ENCODE assay signal across 30 cellular contexts in the genomic region with DNA sequence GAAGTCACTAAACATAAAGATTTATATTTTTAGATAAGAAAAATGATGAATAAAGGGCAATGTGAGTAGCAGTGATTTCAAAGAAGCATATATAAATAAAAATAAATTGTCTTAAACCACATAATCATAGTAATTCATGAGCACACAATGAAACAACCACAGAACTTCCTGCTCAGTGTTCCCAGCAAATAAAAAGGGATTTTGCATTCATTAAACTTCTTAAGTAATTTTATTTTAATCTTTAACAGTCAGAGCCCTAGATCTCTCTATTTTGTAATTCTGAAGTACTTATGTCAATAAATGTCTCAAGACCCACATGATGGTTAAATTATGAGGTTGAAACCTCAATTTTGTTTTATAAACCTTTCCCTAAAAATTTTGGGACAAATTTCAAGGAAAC. TPM values are rescaled to one million over a fixed set of nuclear protein-coding genes. Genes with fewer than 3 reads are reported as not detected.
"Had no signal": no experiment of that assay in that cellular context is flagged by ENCODE, and none has a peak within 500 bp of the region (broad histone marks: within the 10 kb centered on the region; RNA-seq: fewer than 3 reads in every experiment).

No MANE protein-coding gene starts in this region.

- H3K27ac ChIP-seq: colonic mucosa, epithelial cell of prostate, esophagus squamous epithelium, gastrocnemius medialis, heart right ventricle, left lung, lower lobe of right lung had no signal

- H3K36me3 ChIP-seq: colonic mucosa, esophagus squamous epithelium, gastrocnemius medialis, heart right ventricle, left lung, lower lobe of right lung had no signal

- H3K27me3 ChIP-seq: colonic mucosa, esophagus squamous epithelium, gastrocnemius medialis, heart right ventricle, left lung had no signal

- ATAC-seq: effector memory CD8-positive, alpha-beta T cell; esophagus mucosa; gastrocnemius medialis; heart right ventricle; left cardiac atrium; left lung; left ventricle myocardium superior; mucosa of descending colon had no signal

- H3K9me3 ChIP-seq: colonic mucosa, esophagus squamous epithelium, gastrocnemius medialis, heart right ventricle, left lung, lower lobe of right lung, mucosa of descending colon had no signal

- H3K4me3 ChIP-seq: colonic mucosa, esophagus squamous epithelium, gastrocnemius medialis, heart right ventricle, left lung, lower lobe of right lung, mucosa of descending colon had no signal

- H3K4me1 ChIP-seq: colonic mucosa, esophagus squamous epithelium, gastrocnemius medialis, heart right ventricle, lower lobe of right lung had no signal

- DNase-seq: colonic mucosa; cortex of kidney; effector CD8-positive, alpha-beta T cell; effector memory CD8-positive, alpha-beta T cell; endodermal cell; erythroblast; esophagus squamous epithelium; foreskin fibroblast; foreskin melanocyte; gastrocnemius medialis; glutamatergic neuron; head of caudate nucleus; heart right ventricle; hippocampal formation; left cardiac atrium; left lung; left ventricle myocardium superior; lower lobe of right lung; mesenchymal stem cell; mucosa of descending colon; naive B cell had no signal

RNA-seq across cellular contexts. Expression of gene MMP20, which starts 14.5 kb away (rescaled TPM):
- total RNA-seq: colonic mucosa, dermis microvascular lymphatic vessel endothelial cell, endodermal cell, esophagus mucosa, esophagus squamous epithelium, gastrocnemius medialis, glomerular endothelial cell, heart right ventricle, kidney epithelial cell, left cardiac atrium, left lung, left ventricle myocardium superior, lower leg skin, lower lobe of right lung, lung microvascular endothelial cell, mesenteric fat pad, mesothelial cell of epicardium, mucosa of descending colon had no signal
